1 cellular context compared by ENCODE assay signal in genomic region chr6:86961432-86962200, GRCh38.
TF ChIP-seq lines count a peak whose summit lies in the region.

No MANE protein-coding gene starts in this region.

TF ChIP-seq in H1, 55 proteins besides CTCF, POLR2A, EP300 and RAD21:
- TF ChIP-seq SRF (IDR thresholded peaks at IDR 0.05; ENCODE audit: low read depth, low read length) (no peak), ASH2L (IDR thresholded peaks at IDR 0.05; ENCODE audit: low read length) (no peak), RNF2 (IDR thresholded peaks at IDR 0.05; ENCODE audit: borderline replicate concordance, low read depth, low read length, missing control alignments, poor library complexity, severe bottlenecking) (no peak), MAFK (IDR thresholded peaks at IDR 0.05; ENCODE audit: low read depth, low read length) (no peak), JUN (IDR thresholded peaks at IDR 0.05; ENCODE audit: low read depth, low read length) (no peak), YY1 (IDR thresholded peaks at IDR 0.05; ENCODE audit: low read depth, low read length) (no peak), E2F6 (IDR thresholded peaks at IDR 0.05) (no peak), SP4 (IDR thresholded peaks at IDR 0.05; ENCODE audit: low read length) (no peak), EZH2 (IDR thresholded peaks at IDR 0.05; ENCODE audit: low read depth, low read length, severe bottlenecking) (no peak), CBX8 (IDR thresholded peaks at IDR 0.05; ENCODE audit: borderline replicate concordance, low read depth, low read length) (no peak), NANOG (IDR thresholded peaks at IDR 0.05; ENCODE audit: insufficient read depth, low read depth, low read length, poor library complexity, severe bottlenecking) (no peak), CHD2 (IDR thresholded peaks at IDR 0.05; ENCODE audit: low read length) (no peak), JUND (IDR thresholded peaks at IDR 0.05; ENCODE audit: low read length) (no peak), CHD1 (IDR thresholded peaks at IDR 0.05; ENCODE audit: low read depth, low read length) (no peak)
- TF ChIP-seq, protein P1, sequence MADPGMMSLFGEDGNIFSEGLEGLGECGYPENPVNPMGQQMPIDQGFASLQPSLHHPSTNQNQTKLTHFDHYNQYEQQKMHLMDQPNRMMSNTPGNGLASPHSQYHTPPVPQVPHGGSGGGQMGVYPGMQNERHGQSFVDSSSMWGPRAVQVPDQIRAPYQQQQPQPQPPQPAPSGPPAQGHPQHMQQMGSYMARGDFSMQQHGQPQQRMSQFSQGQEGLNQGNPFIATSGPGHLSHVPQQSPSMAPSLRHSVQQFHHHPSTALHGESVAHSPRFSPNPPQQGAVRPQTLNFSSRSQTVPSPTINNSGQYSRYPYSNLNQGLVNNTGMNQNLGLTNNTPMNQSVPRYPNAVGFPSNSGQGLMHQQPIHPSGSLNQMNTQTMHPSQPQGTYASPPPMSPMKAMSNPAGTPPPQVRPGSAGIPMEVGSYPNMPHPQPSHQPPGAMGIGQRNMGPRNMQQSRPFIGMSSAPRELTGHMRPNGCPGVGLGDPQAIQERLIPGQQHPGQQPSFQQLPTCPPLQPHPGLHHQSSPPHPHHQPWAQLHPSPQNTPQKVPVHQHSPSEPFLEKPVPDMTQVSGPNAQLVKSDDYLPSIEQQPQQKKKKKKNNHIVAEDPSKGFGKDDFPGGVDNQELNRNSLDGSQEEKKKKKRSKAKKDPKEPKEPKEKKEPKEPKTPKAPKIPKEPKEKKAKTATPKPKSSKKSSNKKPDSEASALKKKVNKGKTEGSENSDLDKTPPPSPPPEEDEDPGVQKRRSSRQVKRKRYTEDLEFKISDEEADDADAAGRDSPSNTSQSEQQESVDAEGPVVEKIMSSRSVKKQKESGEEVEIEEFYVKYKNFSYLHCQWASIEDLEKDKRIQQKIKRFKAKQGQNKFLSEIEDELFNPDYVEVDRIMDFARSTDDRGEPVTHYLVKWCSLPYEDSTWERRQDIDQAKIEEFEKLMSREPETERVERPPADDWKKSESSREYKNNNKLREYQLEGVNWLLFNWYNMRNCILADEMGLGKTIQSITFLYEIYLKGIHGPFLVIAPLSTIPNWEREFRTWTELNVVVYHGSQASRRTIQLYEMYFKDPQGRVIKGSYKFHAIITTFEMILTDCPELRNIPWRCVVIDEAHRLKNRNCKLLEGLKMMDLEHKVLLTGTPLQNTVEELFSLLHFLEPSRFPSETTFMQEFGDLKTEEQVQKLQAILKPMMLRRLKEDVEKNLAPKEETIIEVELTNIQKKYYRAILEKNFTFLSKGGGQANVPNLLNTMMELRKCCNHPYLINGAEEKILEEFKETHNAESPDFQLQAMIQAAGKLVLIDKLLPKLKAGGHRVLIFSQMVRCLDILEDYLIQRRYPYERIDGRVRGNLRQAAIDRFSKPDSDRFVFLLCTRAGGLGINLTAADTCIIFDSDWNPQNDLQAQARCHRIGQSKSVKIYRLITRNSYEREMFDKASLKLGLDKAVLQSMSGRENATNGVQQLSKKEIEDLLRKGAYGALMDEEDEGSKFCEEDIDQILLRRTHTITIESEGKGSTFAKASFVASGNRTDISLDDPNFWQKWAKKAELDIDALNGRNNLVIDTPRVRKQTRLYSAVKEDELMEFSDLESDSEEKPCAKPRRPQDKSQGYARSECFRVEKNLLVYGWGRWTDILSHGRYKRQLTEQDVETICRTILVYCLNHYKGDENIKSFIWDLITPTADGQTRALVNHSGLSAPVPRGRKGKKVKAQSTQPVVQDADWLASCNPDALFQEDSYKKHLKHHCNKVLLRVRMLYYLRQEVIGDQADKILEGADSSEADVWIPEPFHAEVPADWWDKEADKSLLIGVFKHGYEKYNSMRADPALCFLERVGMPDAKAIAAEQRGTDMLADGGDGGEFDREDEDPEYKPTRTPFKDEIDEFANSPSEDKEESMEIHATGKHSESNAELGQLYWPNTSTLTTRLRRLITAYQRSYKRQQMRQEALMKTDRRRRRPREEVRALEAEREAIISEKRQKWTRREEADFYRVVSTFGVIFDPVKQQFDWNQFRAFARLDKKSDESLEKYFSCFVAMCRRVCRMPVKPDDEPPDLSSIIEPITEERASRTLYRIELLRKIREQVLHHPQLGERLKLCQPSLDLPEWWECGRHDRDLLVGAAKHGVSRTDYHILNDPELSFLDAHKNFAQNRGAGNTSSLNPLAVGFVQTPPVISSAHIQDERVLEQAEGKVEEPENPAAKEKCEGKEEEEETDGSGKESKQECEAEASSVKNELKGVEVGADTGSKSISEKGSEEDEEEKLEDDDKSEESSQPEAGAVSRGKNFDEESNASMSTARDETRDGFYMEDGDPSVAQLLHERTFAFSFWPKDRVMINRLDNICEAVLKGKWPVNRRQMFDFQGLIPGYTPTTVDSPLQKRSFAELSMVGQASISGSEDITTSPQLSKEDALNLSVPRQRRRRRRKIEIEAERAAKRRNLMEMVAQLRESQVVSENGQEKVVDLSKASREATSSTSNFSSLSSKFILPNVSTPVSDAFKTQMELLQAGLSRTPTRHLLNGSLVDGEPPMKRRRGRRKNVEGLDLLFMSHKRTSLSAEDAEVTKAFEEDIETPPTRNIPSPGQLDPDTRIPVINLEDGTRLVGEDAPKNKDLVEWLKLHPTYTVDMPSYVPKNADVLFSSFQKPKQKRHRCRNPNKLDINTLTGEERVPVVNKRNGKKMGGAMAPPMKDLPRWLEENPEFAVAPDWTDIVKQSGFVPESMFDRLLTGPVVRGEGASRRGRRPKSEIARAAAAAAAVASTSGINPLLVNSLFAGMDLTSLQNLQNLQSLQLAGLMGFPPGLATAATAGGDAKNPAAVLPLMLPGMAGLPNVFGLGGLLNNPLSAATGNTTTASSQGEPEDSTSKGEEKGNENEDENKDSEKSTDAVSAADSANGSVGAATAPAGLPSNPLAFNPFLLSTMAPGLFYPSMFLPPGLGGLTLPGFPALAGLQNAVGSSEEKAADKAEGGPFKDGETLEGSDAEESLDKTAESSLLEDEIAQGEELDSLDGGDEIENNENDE (IDR thresholded peaks at IDR 0.05; ENCODE audit: insufficient replicate concordance, low read length): no peak
- TF ChIP-seq, protein P2, sequence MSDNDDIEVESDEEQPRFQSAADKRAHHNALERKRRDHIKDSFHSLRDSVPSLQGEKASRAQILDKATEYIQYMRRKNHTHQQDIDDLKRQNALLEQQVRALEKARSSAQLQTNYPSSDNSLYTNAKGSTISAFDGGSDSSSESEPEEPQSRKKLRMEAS (IDR thresholded peaks at IDR 0.05): no peak
